In the genomic region with DNA sequence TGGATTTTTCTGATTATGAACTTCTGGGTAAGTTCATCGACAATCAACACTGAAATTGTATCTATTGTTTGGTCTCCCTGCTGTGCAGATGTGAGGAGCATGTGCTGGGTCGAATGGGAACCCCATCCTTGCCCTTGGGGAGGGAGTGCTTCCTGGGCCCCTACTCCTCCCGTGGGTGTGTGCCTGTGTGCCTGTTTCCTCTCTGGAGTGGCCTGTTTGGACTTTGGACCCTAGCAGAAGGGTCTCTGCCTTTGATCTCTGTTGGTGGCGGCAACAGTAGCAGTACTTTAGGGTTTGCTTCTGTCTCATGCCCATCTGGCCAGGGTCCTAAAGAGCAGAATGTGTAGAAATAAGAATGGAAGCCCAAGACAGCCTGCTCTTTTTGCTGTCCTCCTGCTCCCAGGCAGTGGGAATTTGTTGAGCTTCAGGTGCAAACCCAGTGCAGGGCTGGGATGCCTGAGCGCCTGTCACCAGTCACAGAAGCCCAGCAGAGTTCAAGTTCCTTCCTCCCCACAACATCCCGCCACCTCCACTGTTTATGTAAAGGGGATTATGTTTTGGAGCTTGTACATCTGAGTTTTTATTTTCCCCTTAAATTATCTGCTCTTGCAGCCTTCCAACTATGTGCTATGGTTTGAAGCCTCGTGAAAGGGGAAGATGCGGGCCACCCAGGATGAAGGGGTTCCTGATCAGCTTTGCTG, we compare ENCODE assay signal across 1 cellular context.
TF ChIP-seq lines count a peak whose summit lies in the region.

No MANE protein-coding gene starts in this region.

TF ChIP-seq in HepG2, 621 proteins besides CTCF, POLR2A, EP300 and RAD21 (continued from another document and continues in another):
- TF ChIP-seq, protein P1, sequence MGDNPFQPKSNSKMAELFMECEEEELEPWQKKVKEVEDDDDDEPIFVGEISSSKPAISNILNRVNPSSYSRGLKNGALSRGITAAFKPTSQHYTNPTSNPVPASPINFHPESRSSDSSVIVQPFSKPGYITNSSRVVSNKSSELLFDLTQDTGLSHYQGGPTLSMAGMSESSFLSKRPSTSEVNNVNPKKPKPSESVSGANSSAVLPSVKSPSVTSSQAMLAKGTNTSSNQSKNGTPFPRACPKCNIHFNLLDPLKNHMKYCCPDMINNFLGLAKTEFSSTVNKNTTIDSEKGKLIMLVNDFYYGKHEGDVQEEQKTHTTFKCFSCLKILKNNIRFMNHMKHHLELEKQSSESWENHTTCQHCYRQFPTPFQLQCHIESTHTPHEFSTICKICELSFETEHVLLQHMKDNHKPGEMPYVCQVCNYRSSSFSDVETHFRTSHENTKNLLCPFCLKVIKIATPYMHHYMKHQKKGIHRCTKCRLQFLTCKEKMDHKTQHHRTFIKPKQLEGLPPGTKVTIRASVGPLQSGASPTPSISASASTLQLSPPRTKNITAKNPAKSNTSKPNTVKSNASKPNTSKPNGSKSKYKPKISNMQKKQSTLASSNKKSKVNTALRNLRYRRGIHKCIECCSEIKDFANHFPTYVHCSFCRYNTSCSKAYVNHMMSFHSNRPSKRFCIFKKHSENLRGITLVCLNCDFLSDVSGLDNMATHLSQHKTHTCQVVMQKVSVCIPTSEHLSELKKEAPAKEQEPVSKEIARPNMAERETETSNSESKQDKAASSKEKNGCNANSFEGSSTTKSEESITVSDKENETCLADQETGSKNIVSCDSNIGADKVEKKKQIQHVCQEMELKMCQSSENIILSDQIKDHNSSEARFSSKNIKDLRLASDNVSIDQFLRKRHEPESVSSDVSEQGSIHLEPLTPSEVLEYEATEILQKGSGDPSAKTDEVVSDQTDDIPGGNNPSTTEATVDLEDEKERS (CRISPR knock-in tag; IDR thresholded peaks at IDR 0.05), result no peak
- TF ChIP-seq NCOR1 (IDR thresholded peaks at IDR 0.05; ENCODE audit: borderline replicate concordance, low read length) (peak; percentile 83; the same call in 1 of the 2 replicates), ZNF543 (CRISPR knock-in tag; IDR thresholded peaks at IDR 0.05) (0 out of 2 replicates have a peak, but pooled peaks have one; percentile 27), ZNF350 (CRISPR knock-in tag; IDR thresholded peaks at IDR 0.05; ENCODE audit: borderline replicate concordance, low read depth) (0 out of 2 replicates have a peak, but pooled peaks have one; percentile 28), ZSCAN21 (CRISPR knock-in tag; IDR thresholded peaks at IDR 0.05; ENCODE audit: borderline replicate concordance) (no peak), FOXA1 (IDR thresholded peaks at IDR 0.05) (no peak), FOXA1 (CRISPR knock-in tag; IDR thresholded peaks at IDR 0.05) (peak; percentile 12; the same call in 1 of the 2 replicates), TBX2 (CRISPR knock-in tag; IDR thresholded peaks at IDR 0.05; ENCODE audit: borderline replicate concordance) (peak; percentile 17; the same call in 1 of the 2 replicates), GATAD2A (CRISPR knock-in tag; IDR thresholded peaks at IDR 0.05) (peak; percentile 91), XRCC5 (optimal IDR thresholded peaks at IDR 0.05; ENCODE audit: low read length) (peak; percentile 75), ETV5 (CRISPR knock-in tag; IDR thresholded peaks at IDR 0.05; ENCODE audit: borderline replicate concordance) (peak; percentile 58; the same call in 1 of the 2 replicates), GABPA (IDR thresholded peaks at IDR 0.05; ENCODE audit: low read depth, low read length) (no peak), GABPA (CRISPR knock-in tag; IDR thresholded peaks at IDR 0.05; ENCODE audit: low read depth) (peak; percentile 69), HOXA3 (CRISPR knock-in tag; IDR thresholded peaks at IDR 0.05) (peak; percentile 32; the same call in 1 of the 2 replicates), ASH2L (IDR thresholded peaks at IDR 0.05; ENCODE audit: insufficient read length, low read depth, low read length) (peak; percentile 74), GATAD1 (CRISPR knock-in tag; IDR thresholded peaks at IDR 0.05) (peak; percentile 39; the same call in 1 of the 2 replicates), KAT7 (CRISPR knock-in tag; IDR thresholded peaks at IDR 0.05; ENCODE audit: borderline replicate concordance) (0 out of 2 replicates have a peak, but pooled peaks have one; percentile 28), ZNF331 (CRISPR knock-in tag; IDR thresholded peaks at IDR 0.05) (peak; percentile 49; the same call in 1 of the 2 replicates), MED1 (CRISPR knock-in tag; IDR thresholded peaks at IDR 0.05) (peak; percentile 21; the same call in 1 of the 2 replicates), ERF (CRISPR knock-in tag; IDR thresholded peaks at IDR 0.05) (peak; percentile 41; the same call in 1 of the 2 replicates), ZNF614 (CRISPR knock-in tag; IDR thresholded peaks at IDR 0.05; ENCODE audit: borderline replicate concordance) (peak; percentile 47; the same call in 1 of the 2 replicates), ZNF879 (CRISPR knock-in tag; IDR thresholded peaks at IDR 0.05) (no peak), HNF4A (CRISPR knock-in tag; IDR thresholded peaks at IDR 0.05) (peak; percentile 97), ZNF788 (CRISPR knock-in tag; IDR thresholded peaks at IDR 0.05; ENCODE audit: borderline replicate concordance) (0 out of 2 replicates have a peak, but pooled peaks have one; percentile 51), NFE2L1 (CRISPR knock-in tag; IDR thresholded peaks at IDR 0.05; ENCODE audit: borderline replicate concordance) (no peak), TARDBP (CRISPR knock-in tag; IDR thresholded peaks at IDR 0.05) (peak; percentile 42; the same call in 1 of the 2 replicates), GFI1 (CRISPR knock-in tag; IDR thresholded peaks at IDR 0.05; ENCODE audit: borderline replicate concordance) (no peak), KLF16 (CRISPR knock-in tag; IDR thresholded peaks at IDR 0.05) (peak in 1 of 2 experiments; percentile 23; a peak in 1 of 4 replicates)
- TF ChIP-seq, protein P2, sequence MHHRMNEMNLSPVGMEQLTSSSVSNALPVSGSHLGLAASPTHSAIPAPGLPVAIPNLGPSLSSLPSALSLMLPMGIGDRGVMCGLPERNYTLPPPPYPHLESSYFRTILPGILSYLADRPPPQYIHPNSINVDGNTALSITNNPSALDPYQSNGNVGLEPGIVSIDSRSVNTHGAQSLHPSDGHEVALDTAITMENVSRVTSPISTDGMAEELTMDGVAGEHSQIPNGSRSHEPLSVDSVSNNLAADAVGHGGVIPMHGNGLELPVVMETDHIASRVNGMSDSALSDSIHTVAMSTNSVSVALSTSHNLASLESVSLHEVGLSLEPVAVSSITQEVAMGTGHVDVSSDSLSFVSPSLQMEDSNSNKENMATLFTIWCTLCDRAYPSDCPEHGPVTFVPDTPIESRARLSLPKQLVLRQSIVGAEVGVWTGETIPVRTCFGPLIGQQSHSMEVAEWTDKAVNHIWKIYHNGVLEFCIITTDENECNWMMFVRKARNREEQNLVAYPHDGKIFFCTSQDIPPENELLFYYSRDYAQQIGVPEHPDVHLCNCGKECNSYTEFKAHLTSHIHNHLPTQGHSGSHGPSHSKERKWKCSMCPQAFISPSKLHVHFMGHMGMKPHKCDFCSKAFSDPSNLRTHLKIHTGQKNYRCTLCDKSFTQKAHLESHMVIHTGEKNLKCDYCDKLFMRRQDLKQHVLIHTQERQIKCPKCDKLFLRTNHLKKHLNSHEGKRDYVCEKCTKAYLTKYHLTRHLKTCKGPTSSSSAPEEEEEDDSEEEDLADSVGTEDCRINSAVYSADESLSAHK (CRISPR knock-in tag; IDR thresholded peaks at IDR 0.05; ENCODE audit: borderline replicate concordance), result no peak
- TF ChIP-seq, protein P3, sequence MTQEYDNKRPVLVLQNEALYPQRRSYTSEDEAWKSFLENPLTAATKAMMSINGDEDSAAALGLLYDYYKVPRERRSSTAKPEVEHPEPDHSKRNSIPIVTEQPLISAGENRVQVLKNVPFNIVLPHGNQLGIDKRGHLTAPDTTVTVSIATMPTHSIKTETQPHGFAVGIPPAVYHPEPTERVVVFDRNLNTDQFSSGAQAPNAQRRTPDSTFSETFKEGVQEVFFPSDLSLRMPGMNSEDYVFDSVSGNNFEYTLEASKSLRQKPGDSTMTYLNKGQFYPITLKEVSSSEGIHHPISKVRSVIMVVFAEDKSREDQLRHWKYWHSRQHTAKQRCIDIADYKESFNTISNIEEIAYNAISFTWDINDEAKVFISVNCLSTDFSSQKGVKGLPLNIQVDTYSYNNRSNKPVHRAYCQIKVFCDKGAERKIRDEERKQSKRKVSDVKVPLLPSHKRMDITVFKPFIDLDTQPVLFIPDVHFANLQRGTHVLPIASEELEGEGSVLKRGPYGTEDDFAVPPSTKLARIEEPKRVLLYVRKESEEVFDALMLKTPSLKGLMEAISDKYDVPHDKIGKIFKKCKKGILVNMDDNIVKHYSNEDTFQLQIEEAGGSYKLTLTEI (CRISPR knock-in tag; conservative IDR thresholded peaks at IDR 0.05), result no peak
- TF ChIP-seq, protein P4, sequence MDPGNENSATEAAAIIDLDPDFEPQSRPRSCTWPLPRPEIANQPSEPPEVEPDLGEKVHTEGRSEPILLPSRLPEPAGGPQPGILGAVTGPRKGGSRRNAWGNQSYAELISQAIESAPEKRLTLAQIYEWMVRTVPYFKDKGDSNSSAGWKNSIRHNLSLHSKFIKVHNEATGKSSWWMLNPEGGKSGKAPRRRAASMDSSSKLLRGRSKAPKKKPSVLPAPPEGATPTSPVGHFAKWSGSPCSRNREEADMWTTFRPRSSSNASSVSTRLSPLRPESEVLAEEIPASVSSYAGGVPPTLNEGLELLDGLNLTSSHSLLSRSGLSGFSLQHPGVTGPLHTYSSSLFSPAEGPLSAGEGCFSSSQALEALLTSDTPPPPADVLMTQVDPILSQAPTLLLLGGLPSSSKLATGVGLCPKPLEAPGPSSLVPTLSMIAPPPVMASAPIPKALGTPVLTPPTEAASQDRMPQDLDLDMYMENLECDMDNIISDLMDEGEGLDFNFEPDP (CRISPR knock-in tag; conservative IDR thresholded peaks at IDR 0.05), result no peak
- TF ChIP-seq, protein P5, sequence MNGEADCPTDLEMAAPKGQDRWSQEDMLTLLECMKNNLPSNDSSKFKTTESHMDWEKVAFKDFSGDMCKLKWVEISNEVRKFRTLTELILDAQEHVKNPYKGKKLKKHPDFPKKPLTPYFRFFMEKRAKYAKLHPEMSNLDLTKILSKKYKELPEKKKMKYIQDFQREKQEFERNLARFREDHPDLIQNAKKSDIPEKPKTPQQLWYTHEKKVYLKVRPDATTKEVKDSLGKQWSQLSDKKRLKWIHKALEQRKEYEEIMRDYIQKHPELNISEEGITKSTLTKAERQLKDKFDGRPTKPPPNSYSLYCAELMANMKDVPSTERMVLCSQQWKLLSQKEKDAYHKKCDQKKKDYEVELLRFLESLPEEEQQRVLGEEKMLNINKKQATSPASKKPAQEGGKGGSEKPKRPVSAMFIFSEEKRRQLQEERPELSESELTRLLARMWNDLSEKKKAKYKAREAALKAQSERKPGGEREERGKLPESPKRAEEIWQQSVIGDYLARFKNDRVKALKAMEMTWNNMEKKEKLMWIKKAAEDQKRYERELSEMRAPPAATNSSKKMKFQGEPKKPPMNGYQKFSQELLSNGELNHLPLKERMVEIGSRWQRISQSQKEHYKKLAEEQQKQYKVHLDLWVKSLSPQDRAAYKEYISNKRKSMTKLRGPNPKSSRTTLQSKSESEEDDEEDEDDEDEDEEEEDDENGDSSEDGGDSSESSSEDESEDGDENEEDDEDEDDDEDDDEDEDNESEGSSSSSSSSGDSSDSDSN (CRISPR knock-in tag; IDR thresholded peaks at IDR 0.05), result peak; percentile 38
- TF ChIP-seq, protein P6, sequence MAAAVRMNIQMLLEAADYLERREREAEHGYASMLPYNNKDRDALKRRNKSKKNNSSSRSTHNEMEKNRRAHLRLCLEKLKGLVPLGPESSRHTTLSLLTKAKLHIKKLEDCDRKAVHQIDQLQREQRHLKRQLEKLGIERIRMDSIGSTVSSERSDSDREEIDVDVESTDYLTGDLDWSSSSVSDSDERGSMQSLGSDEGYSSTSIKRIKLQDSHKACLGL (CRISPR knock-in tag; IDR thresholded peaks at IDR 0.05), result no peak
- TF ChIP-seq, protein P7, sequence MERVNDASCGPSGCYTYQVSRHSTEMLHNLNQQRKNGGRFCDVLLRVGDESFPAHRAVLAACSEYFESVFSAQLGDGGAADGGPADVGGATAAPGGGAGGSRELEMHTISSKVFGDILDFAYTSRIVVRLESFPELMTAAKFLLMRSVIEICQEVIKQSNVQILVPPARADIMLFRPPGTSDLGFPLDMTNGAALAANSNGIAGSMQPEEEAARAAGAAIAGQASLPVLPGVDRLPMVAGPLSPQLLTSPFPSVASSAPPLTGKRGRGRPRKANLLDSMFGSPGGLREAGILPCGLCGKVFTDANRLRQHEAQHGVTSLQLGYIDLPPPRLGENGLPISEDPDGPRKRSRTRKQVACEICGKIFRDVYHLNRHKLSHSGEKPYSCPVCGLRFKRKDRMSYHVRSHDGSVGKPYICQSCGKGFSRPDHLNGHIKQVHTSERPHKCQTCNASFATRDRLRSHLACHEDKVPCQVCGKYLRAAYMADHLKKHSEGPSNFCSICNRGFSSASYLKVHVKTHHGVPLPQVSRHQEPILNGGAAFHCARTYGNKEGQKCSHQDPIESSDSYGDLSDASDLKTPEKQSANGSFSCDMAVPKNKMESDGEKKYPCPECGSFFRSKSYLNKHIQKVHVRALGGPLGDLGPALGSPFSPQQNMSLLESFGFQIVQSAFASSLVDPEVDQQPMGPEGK (CRISPR knock-in tag; IDR thresholded peaks at IDR 0.05), result peak; percentile 97
- TF ChIP-seq, protein P8, sequence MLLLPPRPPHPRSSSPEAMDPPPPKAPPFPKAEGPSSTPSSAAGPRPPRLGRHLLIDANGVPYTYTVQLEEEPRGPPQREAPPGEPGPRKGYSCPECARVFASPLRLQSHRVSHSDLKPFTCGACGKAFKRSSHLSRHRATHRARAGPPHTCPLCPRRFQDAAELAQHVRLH (CRISPR knock-in tag; IDR thresholded peaks at IDR 0.05; ENCODE audit: borderline replicate concordance, low read depth), result 0 out of 2 replicates have a peak, but pooled peaks have one; percentile 17
- TF ChIP-seq, protein P9, sequence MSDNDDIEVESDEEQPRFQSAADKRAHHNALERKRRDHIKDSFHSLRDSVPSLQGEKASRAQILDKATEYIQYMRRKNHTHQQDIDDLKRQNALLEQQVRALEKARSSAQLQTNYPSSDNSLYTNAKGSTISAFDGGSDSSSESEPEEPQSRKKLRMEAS (IDR thresholded peaks at IDR 0.05), result peak; percentile 50; the same call in 1 of the 2 replicates
